ENCODE assay signal across 15 cellular contexts in genomic region chr4:168633474-168633873, GRCh38.
A peak's percentile ranks its signal among the peaks of the same experiment; 100 is the strongest.
DNase-seq lines count a peak whose midpoint lies in the region; ATAC-seq, FAIRE-seq and TF ChIP-seq lines count a peak whose summit lies in the region.
"Had no signal": no experiment of that assay in that cellular context is flagged by ENCODE, and none has a peak within 500 bp of the region (broad histone marks: within the 10 kb centered on the region; RNA-seq: fewer than 3 reads in every experiment).

No MANE protein-coding gene starts in this region.

- peaks cover 54% of the 10 kb centered on the region for H3K79me2 ChIP-seq in astrocyte (ENCODE audit: insufficient read depth, low read length)

- H3K27me3 ChIP-seq in astrocyte (ENCODE audit: insufficient read depth, low read length): no peaks in the 10 kb centered on the region
- no peaks in the 10 kb centered on the region for H3K27me3 ChIP-seq in skeletal muscle satellite cell (ENCODE audit: control insufficient read depth, insufficient read depth, low read length)

- POLR2A ChIA-PET in HEK293 (lab: Yijun Ruan, JAX): interaction anchor here (0.5 to 2.2 kb wide), 6 partner anchors 13 to 48 kb away, joined by 3 to 9 read pairs (median 4); no protein-coding TSS in a partner anchor

- H3K9ac ChIP-seq in astrocyte (ENCODE audit: low read length) (peak overlapping the region; percentile 97), skeletal muscle satellite cell (ENCODE audit: low read depth, low read length) (peak overlapping the region; percentile 97)

- no peaks in the 10 kb centered on the region for H3K9me3 Mint-ChIP-seq in astrocyte (ENCODE audit: unreplicated experiment)
- H3K9me3 Mint-ChIP-seq in activated CD8-positive, alpha-beta memory T cell treated with anti-CD3 and anti-CD28 coated beads, Interleukin-2, amount 10 ng/mL, durations not matched to agents 7 days and 5 days (ENCODE audit: low read depth): no peaks in the 10 kb centered on the region
- H3K9me3 Mint-ChIP-seq: activated T-cell treated with anti-CD3 and anti-CD28 coated beads, Interleukin-2, amount 50 U/mL, for 24 hours had no signal

- 83% methylated on average over 1 of the region's 1 CpG; no CpG with 5 or more reads in 1 of the 2 experiments for WGBS in mesodermal cell (ENCODE audit: insufficient coverage in 2 of 2), 2 experiments

- peaks cover 2% of the 10 kb centered on the region for H3K36me3 Mint-ChIP-seq in astrocyte (ENCODE audit: low read depth, unreplicated experiment)
- no peaks in the 10 kb centered on the region for H3K36me3 Mint-ChIP-seq in activated CD8-positive, alpha-beta memory T cell treated with anti-CD3 and anti-CD28 coated beads, Interleukin-2, amount 10 ng/mL, durations not matched to agents 7 days and 5 days

- ATAC-seq in activated CD8-positive, alpha-beta memory T cell treated with anti-CD3 and anti-CD28 coated beads, Interleukin-2, amount 10 ng/mL, durations not matched to agents 7 days and 5 days: no peak
- ATAC-seq in GM18505 (IDR thresholded peaks at IDR 0.05; ENCODE audit: unreplicated experiment) (no peak), left lobe of liver (no peak)
- ATAC-seq: pancreas, T-helper 17 cell had no signal

- peak overlapping the region; percentile 58 for H3K4me3 ChIP-seq in HEK293 (ENCODE audit: low read depth, low read length)
- peak overlapping the region; percentile 91 for H3K4me3 ChIP-seq in astrocyte (ENCODE audit: insufficient read depth, low read depth, low read length)
- peak overlapping the region; percentile 59 for H3K4me3 ChIP-seq in mesodermal cell (ENCODE audit: extremely low read depth, insufficient read depth, low read length, poor library complexity, severe bottlenecking)
- peak overlapping the region; percentile 86 for H3K4me3 ChIP-seq in skeletal muscle satellite cell (ENCODE audit: low read length)
- H3K4me3 ChIP-seq: pancreas had no signal

- CTCF ChIA-PET in HEK293 (lab: Yijun Ruan, JAX): interaction anchor here (0.6 to 5.3 kb wide), 6 partner anchors 12 to 450 kb away, joined by 4 to 24 read pairs (median 4); no protein-coding TSS in a partner anchor
- CTCF ChIA-PET in activated CD8-positive, alpha-beta memory T cell treated with anti-CD3 and anti-CD28 coated beads, Interleukin-2, amount 10 ng/mL, durations not matched to agents 7 days and 5 days (lab: Charles Lee): no interaction called here

- H2AFZ ChIP-seq in astrocyte (ENCODE audit: low read depth, low read length): no peak overlapping the region

- no peaks in the 10 kb centered on the region for H3K27me3 Mint-ChIP-seq in astrocyte (ENCODE audit: low read depth, unreplicated experiment)
- H3K27me3 Mint-ChIP-seq in activated CD8-positive, alpha-beta memory T cell treated with anti-CD3 and anti-CD28 coated beads, Interleukin-2, amount 10 ng/mL, durations not matched to agents 7 days and 5 days: peaks cover 83% of the 10 kb centered on the region

- H3K4me2 ChIP-seq in astrocyte (ENCODE audit: low read length) (peak overlapping the region; percentile 94), skeletal muscle satellite cell (ENCODE audit: low read length) (peak overlapping the region; percentile 80)

- peak overlapping the region; percentile 98 for H3K4me3 Mint-ChIP-seq in astrocyte (ENCODE audit: unreplicated experiment)
- no peak overlapping the region for H3K4me3 Mint-ChIP-seq in activated CD8-positive, alpha-beta memory T cell treated with anti-CD3 and anti-CD28 coated beads, Interleukin-2, amount 10 ng/mL, durations not matched to agents 7 days and 5 days
- H3K4me3 Mint-ChIP-seq: activated T-cell treated with anti-CD3 and anti-CD28 coated beads, Interleukin-2, amount 50 U/mL, for 24 hours; T-helper 17 cell had no signal

- no peaks in the 10 kb centered on the region for H3K36me3 ChIP-seq in HEK293 (ENCODE audit: control insufficient read depth in 2 of 2, insufficient read depth in 1 of 2, low read length in 2 of 2)
- no peaks in the 10 kb centered on the region for H3K36me3 ChIP-seq in astrocyte (ENCODE audit: insufficient read depth, low read length)
- H3K36me3 ChIP-seq in mesodermal cell (ENCODE audit: control insufficient read depth, insufficient read depth, low read length): no peaks in the 10 kb centered on the region
- H3K36me3 ChIP-seq in skeletal muscle satellite cell (ENCODE audit: insufficient read depth, low read length): no peaks in the 10 kb centered on the region
- H3K36me3 ChIP-seq: pancreas had no signal

- peak overlapping the region; percentile 95 for H3K27ac Mint-ChIP-seq in astrocyte (ENCODE audit: unreplicated experiment)
- no peak overlapping the region for H3K27ac Mint-ChIP-seq in activated CD8-positive, alpha-beta memory T cell treated with anti-CD3 and anti-CD28 coated beads, Interleukin-2, amount 10 ng/mL, durations not matched to agents 7 days and 5 days
- H3K27ac Mint-ChIP-seq: activated T-cell treated with anti-CD3 and anti-CD28 coated beads, Interleukin-2, amount 50 U/mL, for 24 hours; T-helper 17 cell had no signal

- no peak for DNase-seq in astrocyte (ENCODE audit: low read depth)
- no peak for DNase-seq in activated CD8-positive, alpha-beta memory T cell treated with anti-CD3 and anti-CD28 coated beads, Interleukin-2, amount 10 ng/mL, durations not matched to agents 7 days and 5 days
- no peak for DNase-seq in NCI-H1417 (lab: John Stamatoyannopoulos, UW)
- no peak for DNase-seq in left lobe of liver (ENCODE audit: low spot score)
- DNase-seq: activated T-cell treated with anti-CD3 and anti-CD28 coated beads, Interleukin-2, amount 50 U/mL, for 24 hours; head of caudate nucleus; NCI-H1417 treated with DMSO at 0.1 percent for 48 hours; NCI-H446; pancreas; stimulated activated CD4-positive, alpha-beta T cell treated with anti-CD3 and anti-CD28 coated beads, Interleukin-4, amount 100 ng/mL, for 1 hour; T-helper 17 cell had no signal

- no peak for TF ChIP-seq CTCF in HEK293 (tag by site-specific recombination; IDR thresholded peaks at IDR 0.05)
- TF ChIP-seq CTCF in astrocyte (IDR thresholded peaks at IDR 0.05; ENCODE audit: insufficient read depth, low read depth, low read length): no peak

- H3K9me3 ChIP-seq in HEK293 (ENCODE audit: control insufficient read depth, insufficient read depth, low read depth, low read length) (no peaks in the 10 kb centered on the region), astrocyte (ENCODE audit: insufficient read depth, low read depth, low read length) (no peaks in the 10 kb centered on the region), mesodermal cell (ENCODE audit: control insufficient read depth, low read length) (no peaks in the 10 kb centered on the region), skeletal muscle satellite cell (replicated peaks; ENCODE audit: low read length) (no peaks in the 10 kb centered on the region)
- H3K9me3 ChIP-seq: pancreas had no signal

- peak; percentile 60 for FAIRE-seq in astrocyte (lab: Jason Lieb, UNC)
- FAIRE-seq: pancreas had no signal

- H3K27ac ChIP-seq in HEK293 (ENCODE audit: extremely low read depth, low read depth, low read length) (peak overlapping the region; percentile 77; the same call in 1 of the 2 replicates), astrocyte (ENCODE audit: low read depth, low read length) (peak overlapping the region; percentile 91), mesodermal cell (ENCODE audit: low read depth, low read length, severe bottlenecking) (peak overlapping the region; percentile 87)
- H3K27ac ChIP-seq: pancreas had no signal

- no peaks in the 10 kb centered on the region for H4K20me1 ChIP-seq in astrocyte (ENCODE audit: insufficient read depth, low read length)

- peaks cover 61% of the 10 kb centered on the region for H3K4me1 Mint-ChIP-seq in astrocyte (ENCODE audit: low read depth, unreplicated experiment)
- H3K4me1 Mint-ChIP-seq in activated CD8-positive, alpha-beta memory T cell treated with anti-CD3 and anti-CD28 coated beads, Interleukin-2, amount 10 ng/mL, durations not matched to agents 7 days and 5 days: peaks cover 11% of the 10 kb centered on the region

- TF ChIP-seq POLR2A in GM18505 (IDR thresholded peaks at IDR 0.05; ENCODE audit: borderline replicate concordance, extremely low read depth, insufficient read depth, insufficient read length): no peak

- H3K4me1 ChIP-seq in HEK293 (ENCODE audit: control insufficient read depth, insufficient read depth, low read length): peaks cover 25% of the 10 kb centered on the region
- H3K4me1 ChIP-seq in astrocyte (ENCODE audit: insufficient read depth, low read length): peaks cover 59% of the 10 kb centered on the region
- H3K4me1 ChIP-seq in mesodermal cell (ENCODE audit: control insufficient read depth, insufficient read depth, low read length, poor library complexity, severe bottlenecking): peaks cover 48% of the 10 kb centered on the region
- H3K4me1 ChIP-seq in skeletal muscle satellite cell (ENCODE audit: control insufficient read depth, insufficient read depth, low read length): peaks cover 66% of the 10 kb centered on the region

TF ChIP-seq in HEK293, 187 proteins besides CTCF, POLR2A, EP300 and RAD21:
- no peak for TF ChIP-seq ZBTB10 (tag by site-specific recombination; IDR thresholded peaks at IDR 0.05)
- no peak for TF ChIP-seq ZNF146 (tag by site-specific recombination; IDR thresholded peaks at IDR 0.05)
- TF ChIP-seq ZNF623 (tag by site-specific recombination; IDR thresholded peaks at IDR 0.05): no peak
